In genomic region chr12:68221497-68221896, GRCh38 we compare ENCODE assay signal across 23 cellular contexts. TPM values are rescaled to one million over a fixed set of nuclear protein-coding genes. Genes with fewer than 3 reads are reported as not detected.
DNase-seq lines count a peak whose midpoint lies in the region; ATAC-seq, FAIRE-seq and TF ChIP-seq lines count a peak whose summit lies in the region.
"Had no signal": no experiment of that assay in that cellular context is flagged by ENCODE, and none has a peak within 500 bp of the region (broad histone marks: within the 10 kb centered on the region; RNA-seq: fewer than 3 reads in every experiment).

No MANE protein-coding gene starts in this region.

- FAIRE-seq in GM12878 (lab: Jason Lieb, UNC) (no peak), urothelium cell line (lab: Jason Lieb, UNC) (no peak)
- FAIRE-seq: A549, D721Med, GM12892, H54 had no signal

- peak; percentile 3 for DNase-seq in activated CD4-positive, alpha-beta T cell treated with anti-CD3 and anti-CD28 coated beads, Interleukin-2, amount 10 ng/mL, durations not matched to agents 24 days and 14 days
- no peak for DNase-seq in activated CD4-positive, alpha-beta T cell treated with anti-CD3 and anti-CD28 coated beads for 1 hour
- DNase-seq in HCT116 (ENCODE audit: low read depth, low spot score) (no peak), GM12878 (ENCODE audit: low read depth, low spot score) (no peak), urothelium cell line (ENCODE audit: low spot score) (no peak)
- DNase-seq: 8988T; ACHN; AML-193; CD4-positive, alpha-beta T cell; CD8-positive, alpha-beta memory T cell; EL; GF-D8; GOT3 had no signal

- no peak overlapping the region for H3K4me3 ChIP-seq in HCT116 (replicated peaks in 1 of 2; ENCODE audit: low read depth in 1 of 2, low read length in 2 of 2)
- H3K4me3 ChIP-seq in OCI-LY3 (ENCODE audit: low read length) = no peak overlapping the region
- no peak overlapping the region for H3K4me3 ChIP-seq in GM12878
- H3K4me3 ChIP-seq: A549; BLaER1 treated with 17β-estradiol and CSF1 and Interleukin-3, amounts not matched to agents 10 nM and 100 nM; HAP-1 had no signal

- RAD21 ChIA-PET in HCT116 (lab: Charles Lee; ENCODE audit: low non-redundant PET in 1 of 2, low total read pairs in 2 of 2, uncharacterized antibody in 2 of 2, unreplicated experiment in 2 of 2) = no interaction called here
- RAD21 ChIA-PET in GM12878 (lab: Charles Lee; ENCODE audit: unreplicated experiment) = interaction anchor here (1.3 to 6.2 kb wide), 3 partner anchors 53 to 180 kb away, joined by 3 to 72 read pairs (median 18); no protein-coding TSS in a partner anchor

- CTCF ChIA-PET in HCT116 (lab: Charles Lee) (interaction anchor here (3.0 kb wide), 1 partner anchor 96 kb away, joined by 25 read pairs; no protein-coding TSS in a partner anchor), GM12878 (lab: Yijun Ruan, JAX) (interaction anchor here (1.5 to 6.1 kb wide), 8 partner anchors 11 to 180 kb away, joined by 4 to 189 read pairs (median 24); partner anchors contain the start of gene MDM1)

- no peak for TF ChIP-seq POLR2A in HCT116 (IDR thresholded peaks at IDR 0.05; ENCODE audit: borderline replicate concordance, extremely low read depth, insufficient read depth, insufficient read length)
- no peak for TF ChIP-seq POLR2A in GM12878 (IDR thresholded peaks at IDR 0.05; ENCODE audit: low read depth, low read length)

- H3K27me3 ChIP-seq in HCT116 (ENCODE audit: insufficient read depth, low read length) (no peaks in the 10 kb centered on the region), OCI-LY3 (ENCODE audit: low read depth, low read length) (peaks cover 32% of the 10 kb centered on the region), GM12878 (replicated peaks in 1 of 2; ENCODE audit: control insufficient read depth in 2 of 2, insufficient read depth in 2 of 2, low read length in 1 of 2) (no peaks in the 10 kb centered on the region; a peak in 1 of 4 replicates)
- H3K27me3 ChIP-seq: BLaER1 treated with 17β-estradiol and CSF1 and Interleukin-3, amounts not matched to agents 10 nM and 100 nM had no signal

- in situ Hi-C loops in GM12878 (cut with MboI) = no loop called here

- H3K27me3 Mint-ChIP-seq in activated CD4-positive, alpha-beta T cell treated with anti-CD3 and anti-CD28 coated beads, Interleukin-2, amount 10 ng/mL, durations not matched to agents 24 days and 14 days = peaks cover 16% of the 10 kb centered on the region
- H3K27me3 Mint-ChIP-seq: CD4-positive, alpha-beta T cell had no signal

- intact Hi-C loops in activated CD4-positive, alpha-beta T cell treated with anti-CD3 and anti-CD28 coated beads, Interleukin-2, amount 10 ng/mL, durations not matched to agents 24 days and 14 days (cut with micrococcal nuclease) = loop anchor here (5.0 to 10.0 kb wide), 2 partner anchors 111 to 583 kb away; partner anchors contain the start of genes MDM1 and MDM2
- intact Hi-C loops in HCT116 (cut with micrococcal nuclease) = loop anchor here (5.0 kb wide), 1 partner anchor 936 kb away; no protein-coding TSS in a partner anchor
- intact Hi-C loops in GM12878 (cut with micrococcal nuclease; ENCODE audit: unreplicated experiment) = no loop called here

- BruUV-seq in HCT116 (replicated peaks; lab: Mats Ljungman, UMichigan) = no TSS peak
- no TSS peak for BruUV-seq in GM12878 (replicated peaks; lab: Mats Ljungman, UMichigan)

- H3K9me3 Mint-ChIP-seq in activated CD4-positive, alpha-beta T cell treated with anti-CD3 and anti-CD28 coated beads, Interleukin-2, amount 10 ng/mL, durations not matched to agents 24 days and 14 days = no peaks in the 10 kb centered on the region
- H3K9me3 Mint-ChIP-seq: CD14-positive monocyte; CD4-positive, alpha-beta T cell; CD8-positive, alpha-beta memory T cell had no signal

- POLR2A ChIA-PET in HCT116 (lab: Charles Lee) (no interaction called here), GM12878 (lab: Charles Lee) (no interaction called here)

- H3K79me2 ChIP-seq in HCT116 (ENCODE audit: insufficient read depth, low read length) (no peaks in the 10 kb centered on the region), OCI-LY3 (ENCODE audit: low read length) (no peaks in the 10 kb centered on the region), GM12878 (ENCODE audit: control insufficient read depth, insufficient read depth, low read length) (no peaks in the 10 kb centered on the region)

- no peak overlapping the region for H3K27ac Mint-ChIP-seq in activated CD4-positive, alpha-beta T cell treated with anti-CD3 and anti-CD28 coated beads, Interleukin-2, amount 10 ng/mL, durations not matched to agents 24 days and 14 days
- H3K27ac Mint-ChIP-seq: CD14-positive monocyte; CD4-positive, alpha-beta T cell had no signal

- H3K4me1 Mint-ChIP-seq in activated CD4-positive, alpha-beta T cell treated with anti-CD3 and anti-CD28 coated beads, Interleukin-2, amount 10 ng/mL, durations not matched to agents 24 days and 14 days = peaks cover 14% of the 10 kb centered on the region

- no peaks in the 10 kb centered on the region for H3K9me3 ChIP-seq in HCT116 (ENCODE audit: control insufficient read depth in 1 of 2, insufficient read depth in 1 of 2, low read depth in 1 of 2, low read length in 2 of 2)
- H3K9me3 ChIP-seq in OCI-LY3 (ENCODE audit: insufficient read depth, low read length) = no peaks in the 10 kb centered on the region
- H3K9me3 ChIP-seq in GM12878 (replicated peaks; ENCODE audit: control insufficient read depth, insufficient read depth, low read length) = no peaks in the 10 kb centered on the region
- H3K9me3 ChIP-seq: A549; BE2C; BLaER1 treated with 17β-estradiol and CSF1 and Interleukin-3, amounts not matched to agents 10 nM and 100 nM; HAP-1 had no signal

- H4K20me1 ChIP-seq in HCT116 (ENCODE audit: insufficient read depth) = no peaks in the 10 kb centered on the region
- H4K20me1 ChIP-seq in OCI-LY3 (ENCODE audit: insufficient read depth, low read length) = no peaks in the 10 kb centered on the region
- H4K20me1 ChIP-seq in GM12878 (ENCODE audit: control insufficient read depth, insufficient read depth) = no peaks in the 10 kb centered on the region
- H4K20me1 ChIP-seq: BLaER1 treated with 17β-estradiol and CSF1 and Interleukin-3, amounts not matched to agents 10 nM and 100 nM had no signal

- 96% methylated on average over 1 of the region's 1 CpG for WGBS in GM12878 (ENCODE audit: insufficient coverage, insufficient replicate concordance, low lambda C conversion rate, missing lambda C conversion rate)

- H3K4me1 ChIP-seq in HCT116 (ENCODE audit: control insufficient read depth in 1 of 2, insufficient read depth in 2 of 2, low read length in 2 of 2) = peaks cover 0 to 8% of the 10 kb centered on the region in 2 experiments; a peak in 1 of 4 replicates
- H3K4me1 ChIP-seq in OCI-LY3 (ENCODE audit: low read length) = peaks cover 3% of the 10 kb centered on the region; the same call in 1 of the 2 replicates
- no peaks in the 10 kb centered on the region for H3K4me1 ChIP-seq in GM12878 (ENCODE audit: control insufficient read depth, insufficient read depth, low read length)
- H3K4me1 ChIP-seq: A549, BE2C had no signal

- no peak for TF ChIP-seq RAD21 in HCT116 (IDR thresholded peaks at IDR 0.05; ENCODE audit: low read depth)
- no peak for TF ChIP-seq RAD21 in GM12878 (IDR thresholded peaks at IDR 0.05; ENCODE audit: insufficient read depth, low read depth, low read length)

- ATAC-seq in HCT116 = no peak
- no peak for ATAC-seq in GM12878
- no peak for ATAC-seq in HG02798 (IDR thresholded peaks at IDR 0.05; ENCODE audit: poor library complexity, unreplicated experiment)

- H3K9ac ChIP-seq in HCT116 (ENCODE audit: low read length) (no peak overlapping the region), OCI-LY3 (ENCODE audit: low read length) (no peak overlapping the region), GM12878 (ENCODE audit: control insufficient read depth, insufficient read depth, low read length) (no peak overlapping the region)
- H3K9ac ChIP-seq: BLaER1 treated with 17β-estradiol and CSF1 and Interleukin-3, amounts not matched to agents 10 nM and 100 nM had no signal

- SMC1A ChIA-PET in GM12878 (lab: Charles Lee; ENCODE audit: uncharacterized antibody, unreplicated experiment) = interaction anchor here (0.6 to 6.0 kb wide), 6 partner anchors 11 to 503 kb away, joined by 3 to 147 read pairs (median 22); partner anchors contain the start of gene MDM1

- H3K27ac ChIP-seq in HCT116 (ENCODE audit: low read depth, low read length) (no peak overlapping the region), OCI-LY3 (ENCODE audit: low read length) (no peak overlapping the region), GM12878 (ENCODE audit: control insufficient read depth, insufficient read depth) (no peak overlapping the region)
- H3K27ac ChIP-seq: A549; BLaER1 treated with 17β-estradiol and CSF1 and Interleukin-3, amounts not matched to agents 10 nM and 100 nM had no signal

- H3K9me2 ChIP-seq in HCT116 (ENCODE audit: insufficient read depth) = no peaks in the 10 kb centered on the region

- H3K4me3 Mint-ChIP-seq in activated CD4-positive, alpha-beta T cell treated with anti-CD3 and anti-CD28 coated beads, Interleukin-2, amount 10 ng/mL, durations not matched to agents 24 days and 14 days = no peak overlapping the region
- H3K4me3 Mint-ChIP-seq: CD14-positive monocyte; CD4-positive, alpha-beta T cell; CD8-positive, alpha-beta memory T cell had no signal

- TF ChIP-seq EP300 in GM12878 (IDR thresholded peaks at IDR 0.05; ENCODE audit: borderline replicate concordance in 1 of 2, control insufficient read depth in 1 of 2, low read depth in 2 of 2, low read length in 2 of 2) = no peak

- H3K36me3 Mint-ChIP-seq in activated CD4-positive, alpha-beta T cell treated with anti-CD3 and anti-CD28 coated beads, Interleukin-2, amount 10 ng/mL, durations not matched to agents 24 days and 14 days (ENCODE audit: low read depth) = no peaks in the 10 kb centered on the region
- H3K36me3 Mint-ChIP-seq: CD14-positive monocyte had no signal

- peak overlapping the region; percentile 85 for H2AFZ ChIP-seq in HCT116 (ENCODE audit: low read depth, low read length, poor library complexity, severe bottlenecking)
- H2AFZ ChIP-seq in OCI-LY3 (ENCODE audit: low read depth, low read length) = peak overlapping the region; percentile 71
- no peak overlapping the region for H2AFZ ChIP-seq in GM12878 (ENCODE audit: control insufficient read depth, low read depth, low read length)

- no peaks in the 10 kb centered on the region for H3K36me3 ChIP-seq in HCT116 (ENCODE audit: control insufficient read depth in 1 of 2, insufficient read depth in 2 of 2, low read length in 2 of 2)
- H3K36me3 ChIP-seq in OCI-LY3 (replicated peaks; ENCODE audit: low read depth, low read length) = no peaks in the 10 kb centered on the region
- no peaks in the 10 kb centered on the region for H3K36me3 ChIP-seq in GM12878 (ENCODE audit: control insufficient read depth in 2 of 2, insufficient read depth in 2 of 2, low read length in 1 of 2)
- H3K36me3 ChIP-seq: BE2C; BLaER1 treated with 17β-estradiol and CSF1 and Interleukin-3, amounts not matched to agents 10 nM and 100 nM; HAP-1 had no signal

- TF ChIP-seq CTCF in HCT116 (IDR thresholded peaks at IDR 0.05 in 2 of 3, conservative IDR thresholded peaks at IDR 0.05 in 1 of 3; ENCODE audit: borderline replicate concordance in 1 of 3, insufficient read depth in 1 of 3, low read depth in 2 of 3, low read length in 2 of 3) (no peak), OCI-LY3 (IDR thresholded peaks at IDR 0.05; ENCODE audit: low read depth, low read length) (no peak), GM12878 (IDR thresholded peaks at IDR 0.05 in 2 of 3, conservative IDR thresholded peaks at IDR 0.05 in 1 of 3; ENCODE audit: control insufficient read depth in 2 of 3, extremely low read depth in 1 of 3, insufficient read depth in 1 of 3, low read depth in 3 of 3, low read length in 3 of 3) (no peak)

- H3K4me2 ChIP-seq in HCT116 (ENCODE audit: low read length) = no peak overlapping the region
- H3K4me2 ChIP-seq in OCI-LY3 (ENCODE audit: low read length) = no peak overlapping the region
- H3K4me2 ChIP-seq in GM12878 (ENCODE audit: control insufficient read depth, insufficient read depth) = no peak overlapping the region
- H3K4me2 ChIP-seq: A549; BLaER1 treated with 17β-estradiol and CSF1 and Interleukin-3, amounts not matched to agents 10 nM and 100 nM had no signal

RNA-seq across cellular contexts. Expression of gene IL26, which starts 4.1 kb away (rescaled TPM):
- total RNA-seq in activated CD4-positive, alpha-beta T cell treated with anti-CD3 and anti-CD28 coated beads, Interleukin-2, amount 10 ng/mL, durations not matched to agents 24 days and 14 days = 6.9 and 7.7 TPM in 2 replicates
- not detected for total RNA-seq in HCT116 (2021; ENCODE audit: unreplicated experiment)
- polyA plus RNA-seq in HCT116 (2012) = not detected in 2 replicates
- total RNA-seq in GM12878 (2013; cell fraction: nucleolus; rRNA removed) = not detected in 2 replicates
- total RNA-seq in GM12878 (2014; rRNA removed) = not detected in 2 replicates
- total RNA-seq in GM12878 (2014; rRNA removed; fragmentation: Illumina TruSeq; extraction: Trizol) = not detected in 2 replicates
- not detected in 2 replicates for total RNA-seq in GM12878 (2021)
- polyA plus RNA-seq in GM12878 (2011; ENCODE audit: low read depth) = not detected
- not detected in 2 replicates for polyA plus RNA-seq in GM12878 (2011; rRNA removed)
- not detected in 2 replicates for polyA plus RNA-seq in GM12878 (2011; cell fraction: cytosol; rRNA removed)
- not detected in 2 replicates for polyA plus RNA-seq in GM12878 (2011; cell fraction: nucleus; rRNA removed)
- polyA plus RNA-seq in GM12878 (2012) = not detected in 2 replicates
- polyA plus RNA-seq in GM12878 (2014; fragmentation: Illumina TruSeq; extraction: Trizol) = not detected in 2 replicates
- not detected for polyA plus RNA-seq in GM12878 (2014; fragmentation: Nextera tagmentation; extraction: Ambion mirVana)
- not detected in 2 replicates for polyA plus RNA-seq in GM12878 (2014; rRNA removed)
- polyA plus RNA-seq in GM12878 (2016; fragmentation: Nextera tagmentation; extraction: Ambion mirVana) = not detected
- not detected in 2 replicates for polyA minus RNA-seq in GM12878 (2011; rRNA and poly(A)+ RNA removed)
- not detected in 2 replicates for polyA minus RNA-seq in GM12878 (2011; cell fraction: cytosol; rRNA and poly(A)+ RNA removed)
- polyA minus RNA-seq in GM12878 (2011; cell fraction: nucleus; rRNA and poly(A)+ RNA removed) = not detected in 2 replicates
- polyA plus RNA-seq: A549, CD14-positive monocyte had no signal

RNA-seq across cellular contexts. Expression of gene IL22, which starts 31.9 kb away (rescaled TPM):
- 2.4 and 3.1 TPM in 2 replicates for total RNA-seq in activated CD4-positive, alpha-beta T cell treated with anti-CD3 and anti-CD28 coated beads, Interleukin-2, amount 10 ng/mL, durations not matched to agents 24 days and 14 days
- total RNA-seq in HCT116 (2021; ENCODE audit: unreplicated experiment) (not detected), GM12878 (2014; rRNA removed) (not detected in 2 replicates), GM12878 (2014; rRNA removed; fragmentation: Illumina TruSeq; extraction: Trizol) (not detected in 2 replicates), GM12878 (2021) (not detected in 2 replicates)
- polyA plus RNA-seq in HCT116 (2012) = not detected in 2 replicates
- not detected in 2 replicates for total RNA-seq in GM12878 (2013; cell fraction: nucleolus; rRNA removed)
- polyA plus RNA-seq in GM12878 (2011; ENCODE audit: low read depth) = not detected
- polyA plus RNA-seq in GM12878 (2011; rRNA removed) (not detected in 2 replicates), GM12878 (2014; fragmentation: Illumina TruSeq; extraction: Trizol) (not detected in 2 replicates), GM12878 (2014; fragmentation: Nextera tagmentation; extraction: Ambion mirVana) (not detected), GM12878 (2014; rRNA removed) (not detected in 2 replicates), GM12878 (2016; fragmentation: Nextera tagmentation; extraction: Ambion mirVana) (not detected)
- not detected in 2 replicates for polyA plus RNA-seq in GM12878 (2011; cell fraction: cytosol; rRNA removed)
- polyA plus RNA-seq in GM12878 (2011; cell fraction: nucleus; rRNA removed) = not detected in 2 replicates
- not detected in 2 replicates for polyA plus RNA-seq in GM12878 (2012)
- not detected in 2 replicates for polyA minus RNA-seq in GM12878 (2011; rRNA and poly(A)+ RNA removed)
- polyA minus RNA-seq in GM12878 (2011; cell fraction: cytosol; rRNA and poly(A)+ RNA removed) = not detected in 2 replicates
- polyA minus RNA-seq in GM12878 (2011; cell fraction: nucleus; rRNA and poly(A)+ RNA removed) = not detected in 2 replicates
- total RNA-seq: CD4-positive, alpha-beta T cell had no signal
- polyA plus RNA-seq: A549; CD14-positive monocyte; CD8-positive, alpha-beta memory T cell had no signal
